ENCODE assay signal across 17 cellular contexts in genomic region chr4:146256328-146256727, GRCh38. TPM values are rescaled to one million over a fixed set of nuclear protein-coding genes. Genes with fewer than 3 reads are reported as not detected.
"Had no signal": no experiment of that assay in that cellular context is flagged by ENCODE, and none has a peak within 500 bp of the region (broad histone marks: within the 10 kb centered on the region; RNA-seq: fewer than 3 reads in every experiment).

No MANE protein-coding gene starts in this region.

- H3K9me3 Mint-ChIP-seq: activated T-helper 17 cell treated with anti-CD3 and anti-CD28 coated beads, Interleukin-2, amount 50 U/mL, for 72 hours; brain; memory B cell; stimulated activated effector memory CD8-positive, alpha-beta T cell treated with anti-CD3 and anti-CD28 coated beads, Interleukin-12 subunit alpha, Interleukin-12 subunit beta, amount 100 ng/mL, for 72 hours; T-helper 2 cell treated with Interferon-gamma antibody and Interleukin-4, amounts not matched to agents 5 μg/mL and 100 μg/mL, for 36 hours had no signal

- H3K27ac Mint-ChIP-seq: activated T-helper 17 cell treated with anti-CD3 and anti-CD28 coated beads, Interleukin-2, amount 50 U/mL, for 72 hours; memory B cell; stimulated activated effector memory CD8-positive, alpha-beta T cell treated with anti-CD3 and anti-CD28 coated beads, Interleukin-12 subunit alpha, Interleukin-12 subunit beta, amount 100 ng/mL, for 72 hours; T-helper 2 cell treated with Interferon-gamma antibody and Interleukin-4, amounts not matched to agents 5 μg/mL and 100 μg/mL, for 36 hours had no signal

- H3K4me3 Mint-ChIP-seq: activated T-helper 17 cell treated with anti-CD3 and anti-CD28 coated beads, Interleukin-2, amount 50 U/mL, for 72 hours; brain; memory B cell; stimulated activated effector memory CD8-positive, alpha-beta T cell treated with anti-CD3 and anti-CD28 coated beads, Interleukin-12 subunit alpha, Interleukin-12 subunit beta, amount 100 ng/mL, for 72 hours; T-helper 2 cell treated with Interferon-gamma antibody and Interleukin-4, amounts not matched to agents 5 μg/mL and 100 μg/mL, for 36 hours had no signal

- H3K4me3 ChIP-seq: adrenal gland, esophagus muscularis mucosa, heart right ventricle, left ventricle myocardium inferior, smooth muscle cell had no signal

- H3K27me3 Mint-ChIP-seq: activated T-helper 17 cell treated with anti-CD3 and anti-CD28 coated beads, Interleukin-2, amount 50 U/mL, for 72 hours; brain; memory B cell had no signal

- H3K4me1 Mint-ChIP-seq: activated T-helper 17 cell treated with anti-CD3 and anti-CD28 coated beads, Interleukin-2, amount 50 U/mL, for 72 hours; memory B cell; stimulated activated effector memory CD8-positive, alpha-beta T cell treated with anti-CD3 and anti-CD28 coated beads, Interleukin-12 subunit alpha, Interleukin-12 subunit beta, amount 100 ng/mL, for 72 hours had no signal

- ATAC-seq: activated T-helper 17 cell treated with anti-CD3 and anti-CD28 coated beads, Interleukin-2, amount 50 U/mL, for 72 hours; heart right ventricle; stimulated activated effector memory CD8-positive, alpha-beta T cell treated with anti-CD3 and anti-CD28 coated beads, Interleukin-12 subunit alpha, Interleukin-12 subunit beta, amount 100 ng/mL, for 72 hours had no signal

- H3K27me3 ChIP-seq: adrenal gland, esophagus muscularis mucosa, heart right ventricle had no signal

- H3K36me3 ChIP-seq: adrenal gland had no signal

- H3K4me2 ChIP-seq: smooth muscle cell had no signal

- DNase-seq: activated CD4-positive, alpha-beta T cell treated with anti-CD3 and anti-CD28 coated beads, Interleukin-2, amount 50 U/mL, for 1 hour; activated naive CD4-positive, alpha-beta T cell treated with anti-CD3 and anti-CD28 coated beads, Interleukin-2, amount 50 U/mL, for 16 hours; activated T-cell treated with anti-CD3 and anti-CD28 coated beads for 4 hours; adrenal gland; heart right ventricle; left ventricle myocardium inferior had no signal

- H3K4me1 ChIP-seq: adrenal gland, heart right ventricle, left ventricle myocardium inferior had no signal

- H3K9me3 ChIP-seq: adrenal gland, esophagus muscularis mucosa, heart right ventricle, left ventricle myocardium inferior had no signal

- H3K27ac ChIP-seq: adrenal gland, esophagus muscularis mucosa, heart right ventricle, left ventricle myocardium inferior had no signal

- H3K36me3 Mint-ChIP-seq: brain; stimulated activated effector memory CD8-positive, alpha-beta T cell treated with anti-CD3 and anti-CD28 coated beads, Interleukin-12 subunit alpha, Interleukin-12 subunit beta, amount 100 ng/mL, for 72 hours had no signal

RNA-seq across cellular contexts. Expression of gene REELD1, which starts 42.0 kb away (rescaled TPM):
- total RNA-seq: cerebellum, dermis microvascular lymphatic vessel endothelial cell, left ventricle myocardium inferior, myocyte, smooth muscle cell had no signal
- polyA plus RNA-seq: keratinocyte, smooth muscle cell had no signal
